8 cellular contexts compared by ENCODE assay signal in genomic region chr18:26091047-26091630, GRCh38. TPM values are rescaled to one million over a fixed set of nuclear protein-coding genes. Genes with fewer than 3 reads are reported as not detected.
DNase-seq lines count a peak whose midpoint lies in the region; ATAC-seq, FAIRE-seq and TF ChIP-seq lines count a peak whose summit lies in the region.

No MANE protein-coding gene starts in this region.

- no peaks in the 10 kb centered on the region for H3K27me3 Mint-ChIP-seq in CD8-positive, alpha-beta T cell (ENCODE audit: low read depth)
- H3K27me3 Mint-ChIP-seq in chondrocyte (ENCODE audit: low read depth), result no peaks in the 10 kb centered on the region
- H3K27me3 Mint-ChIP-seq in type B pancreatic cell, result peaks cover 5% of the 10 kb centered on the region

- H3K4me3 Mint-ChIP-seq in CD8-positive, alpha-beta T cell, result peak overlapping the region; percentile 95
- H3K4me3 Mint-ChIP-seq in chondrocyte (ENCODE audit: unreplicated experiment) (peak overlapping the region; percentile 95), type B pancreatic cell (peak overlapping the region; percentile 99)

- POLR2A ChIA-PET in CD8-positive, alpha-beta T cell (lab: Charles Lee), result interaction anchor here (1.5 kb wide), 2 partner anchors 42 to 135 kb away, joined by 6 read pairs; partner anchors contain the start of genes PSMA8 and TAF4B

- TF ChIP-seq CTCF in CD8-positive, alpha-beta T cell (IDR thresholded peaks at IDR 0.05), result no peak
- TF ChIP-seq CTCF in chondrocyte (IDR thresholded peaks at IDR 0.05) (no peak), lung (IDR thresholded peaks at IDR 0.05; ENCODE audit: control extremely low read depth, extremely low read depth) (no peak), type B pancreatic cell (conservative IDR thresholded peaks at IDR 0.05) (no peak)

- 4 to 5% methylated on average over 28 to 29 of the region's 29 CpGs for WGBS in lung, 2 donors

- peaks cover 19% of the 10 kb centered on the region for H3K4me1 ChIP-seq in CD8-positive, alpha-beta T cell (ENCODE audit: insufficient read depth, low read length)
- H3K4me1 ChIP-seq in lung (ENCODE audit: control insufficient read depth in 2 of 2, insufficient read depth in 2 of 2, low read length in 2 of 2), result no peaks in the 10 kb centered on the region

- CTCF ChIA-PET in CD8-positive, alpha-beta T cell (lab: Charles Lee), result no interaction called here

- TF ChIP-seq POLR2A in GM19099 (IDR thresholded peaks at IDR 0.05; ENCODE audit: extremely low read depth, insufficient read length, low read depth), result peak; percentile 6

- FAIRE-seq in RCC 7860 (lab: Jason Lieb, UNC), result no peak

- no peaks in the 10 kb centered on the region for H3K9me3 Mint-ChIP-seq in CD8-positive, alpha-beta T cell
- H3K9me3 Mint-ChIP-seq in chondrocyte (ENCODE audit: low read depth), result no peaks in the 10 kb centered on the region
- no peaks in the 10 kb centered on the region for H3K9me3 Mint-ChIP-seq in type B pancreatic cell

- ATAC-seq in CD8-positive, alpha-beta T cell, result peak; percentile 43
- peak; percentile 46 for ATAC-seq in HG03135 (IDR thresholded peaks at IDR 0.05; ENCODE audit: unreplicated experiment)
- peak; percentile 55 for ATAC-seq in lung (ENCODE audit: insufficient read depth, low FRiP score)

- H3K4me3 ChIP-seq in CD8-positive, alpha-beta T cell (ENCODE audit: low read depth, low read length), result peak overlapping the region; percentile 99
- H3K4me3 ChIP-seq in lung, result peak overlapping the region; percentile 68

- peaks cover 39% of the 10 kb centered on the region for H3K4me1 Mint-ChIP-seq in CD8-positive, alpha-beta T cell (ENCODE audit: low read depth)
- H3K4me1 Mint-ChIP-seq in chondrocyte (ENCODE audit: low read depth) (peaks cover 31% of the 10 kb centered on the region), type B pancreatic cell (ENCODE audit: unreplicated experiment) (peaks cover 20% of the 10 kb centered on the region)

- no peak for DNase-seq in CD8-positive, alpha-beta T cell
- DNase-seq in OCI-M1 (lab: John Stamatoyannopoulos, UW) (peak; percentile 95), chondrocyte (ENCODE audit: low spot score) (no peak), lung (ENCODE audit: low spot score) (no peak), type B pancreatic cell (ENCODE audit: extremely low spot score, unreplicated experiment) (no peak), RCC 7860 (ENCODE audit: low spot score) (no peak)

- intact Hi-C loops in CD8-positive, alpha-beta T cell (cut with DNase I, micrococcal nuclease), result loop anchor here (2.0 to 5.0 kb wide), 3 partner anchors 41 to 68 kb away; partner anchors contain the start of gene PSMA8 (in 1 of the 2)

- H3K36me3 Mint-ChIP-seq in CD8-positive, alpha-beta T cell, result peaks cover 21% of the 10 kb centered on the region
- H3K36me3 Mint-ChIP-seq in chondrocyte (ENCODE audit: low read depth) (peaks cover 3% of the 10 kb centered on the region), type B pancreatic cell (peaks cover 5% of the 10 kb centered on the region)

- H3K27me3 ChIP-seq in CD8-positive, alpha-beta T cell (ENCODE audit: insufficient read depth, low read length), result no peaks in the 10 kb centered on the region
- H3K27me3 ChIP-seq in lung (ENCODE audit: control insufficient read depth, insufficient read depth), result no peaks in the 10 kb centered on the region

- H3K27ac Mint-ChIP-seq in CD8-positive, alpha-beta T cell, result peak overlapping the region; percentile 97
- H3K27ac Mint-ChIP-seq in chondrocyte (ENCODE audit: unreplicated experiment) (peak overlapping the region; percentile 99), type B pancreatic cell (peak overlapping the region; percentile 97)

- H3K36me3 ChIP-seq in CD8-positive, alpha-beta T cell (ENCODE audit: insufficient read depth, low read length), result peaks cover 4% of the 10 kb centered on the region
- H3K36me3 ChIP-seq in lung (ENCODE audit: control insufficient read depth in 2 of 2, insufficient read depth in 2 of 2, low read length in 2 of 2), result no peaks in the 10 kb centered on the region

- H3K27ac ChIP-seq in CD8-positive, alpha-beta T cell (ENCODE audit: low read depth, low read length), result peak overlapping the region; percentile 93
- H3K27ac ChIP-seq in lung (ENCODE audit: low read depth in 1 of 2, low read length in 1 of 2), result peak overlapping the region; percentile 93 to 97

- no peaks in the 10 kb centered on the region for H3K9me3 ChIP-seq in CD8-positive, alpha-beta T cell (ENCODE audit: low read length)
- no peaks in the 10 kb centered on the region for H3K9me3 ChIP-seq in lung (ENCODE audit: control insufficient read depth in 2 of 2, insufficient read depth in 1 of 2, low read length in 1 of 2)

RNA-seq across cellular contexts. Expression of gene SS18, which starts 0.7 kb away (rescaled TPM):
- 10 to 100 TPM; 40.4 to 42.1 TPM for total RNA-seq in CD8-positive, alpha-beta T cell
- total RNA-seq in chondrocyte (86.7 to 102 TPM (median 92.2 TPM) in 3 replicates), lung (100 to 1,000 TPM in 1 of 2 donors, 10 to 100 TPM in 1; 57.0 to 153 TPM), type B pancreatic cell (ENCODE audit: low replicate concordance) (77.1 and 85.7 TPM in 2 replicates)
- polyA plus RNA-seq in lung, result 10 to 100 TPM; 32.2 to 40.8 TPM

RNA-seq across cellular contexts. Expression of gene PSMA8, which starts 42.5 kb away (rescaled TPM):
- under 1 TPM in 1 of 2 experiments, not detected in 1; 0.25 TPM for total RNA-seq in CD8-positive, alpha-beta T cell
- total RNA-seq in chondrocyte (not detected in 3 replicates), lung (not detected), type B pancreatic cell (ENCODE audit: low replicate concordance) (0.14 TPM in 1 of 2 replicates, not detected in the other)
- polyA plus RNA-seq in lung, result under 1 TPM in 1 of 2 donors, not detected in 1; 0.07 TPM
